In the genomic region with DNA sequence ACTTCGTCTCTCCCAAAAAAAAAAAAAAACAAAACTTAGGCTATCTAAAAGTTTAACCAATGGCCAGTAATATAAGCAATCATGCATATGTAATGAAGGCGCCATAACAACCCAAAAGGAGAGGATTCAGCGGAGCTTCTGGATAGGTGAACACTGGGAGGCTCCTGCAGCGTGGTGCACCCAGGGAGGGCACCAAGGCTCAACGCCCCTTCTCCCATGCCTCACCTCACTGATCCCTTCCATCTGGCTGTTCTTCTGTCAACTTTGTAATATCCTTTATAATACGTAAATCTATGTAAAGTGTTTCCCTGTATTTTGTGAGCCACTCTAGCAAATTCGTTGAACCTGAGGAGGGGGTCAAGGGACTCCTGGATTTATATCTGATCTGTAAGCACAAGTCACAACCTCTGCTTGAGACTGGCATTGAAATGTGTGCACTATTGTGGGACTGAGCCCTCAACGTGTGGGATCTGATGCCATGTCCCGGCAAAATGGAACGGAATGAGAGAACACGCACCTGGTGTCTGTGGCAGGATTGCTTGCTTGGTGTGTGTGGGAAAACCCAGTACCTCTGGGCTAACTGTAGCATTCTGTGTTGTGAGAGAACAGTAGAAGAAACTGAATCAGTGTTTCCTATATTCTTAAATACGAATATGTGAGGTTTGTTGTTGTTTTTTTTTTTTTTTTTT, we compare ENCODE assay signal across 7 cellular contexts. TPM values are rescaled to one million over a fixed set of nuclear protein-coding genes. Genes with fewer than 3 reads are reported as not detected.
DNase-seq lines count a peak whose midpoint lies in the region; ATAC-seq and TF ChIP-seq lines count a peak whose summit lies in the region.

No MANE protein-coding gene starts in this region.

- H3K4me3 ChIP-seq in GM23248 (peak overlapping the region; percentile 98), WI38 (ENCODE audit: low read depth, low read length) (peak overlapping the region; percentile 35), skin epidermis (peak overlapping the region in 6 of 7 experiments; percentile 54 to 87 (median 78))

- no peaks in the 10 kb centered on the region for H3K9me3 ChIP-seq in GM23248 (ENCODE audit: low read depth)

- no peaks in the 10 kb centered on the region for H3K9me2 ChIP-seq in GM23248 (ENCODE audit: insufficient read depth)

- TF ChIP-seq CTCF in WI38 (IDR thresholded peaks at IDR 0.05; ENCODE audit: low read depth, low read length) (no peak), glutamatergic neuron (IDR thresholded peaks at IDR 0.05; ENCODE audit: partially characterized antibody, unreplicated experiment) (no peak)

- H2AFZ ChIP-seq in GM23248, result peak overlapping the region; percentile 99

- H3K79me2 ChIP-seq in GM23248 (ENCODE audit: insufficient read depth), result no peaks in the 10 kb centered on the region; the same call in 1 of the 2 replicates

- peaks cover 6% of the 10 kb centered on the region for H3K27me3 Mint-ChIP-seq in glutamatergic neuron (ENCODE audit: unreplicated experiment)

- H3K4me1 ChIP-seq in GM23248 (ENCODE audit: insufficient read depth), result no peaks in the 10 kb centered on the region

- H3K4me3 Mint-ChIP-seq in glutamatergic neuron (ENCODE audit: unreplicated experiment), result peak overlapping the region; percentile 81

- no peak for DNase-seq in GM23248
- DNase-seq in glutamatergic neuron, result no peak
- no peak for DNase-seq in activated gamma-delta T cell (lab: John Stamatoyannopoulos, UW)
- DNase-seq in NCI-H2171 treated with DMSO at 0.1 percent for 48 hours (lab: John Stamatoyannopoulos, UW), result no peak

- H3K27ac ChIP-seq in GM23248 (no peak overlapping the region), skin epidermis (peak overlapping the region in 1 of 21 experiments; percentile 84)

- H3K4me1 Mint-ChIP-seq in glutamatergic neuron (ENCODE audit: low read depth, unreplicated experiment), result peaks cover 3% of the 10 kb centered on the region

- no peak overlapping the region for H3K27ac Mint-ChIP-seq in glutamatergic neuron (ENCODE audit: unreplicated experiment)

- in situ Hi-C loops in GM23248 (cut with MboI), result no loop called here

- no peaks in the 10 kb centered on the region; the same call in 1 of the 2 replicates for H3K36me3 ChIP-seq in GM23248 (ENCODE audit: low read depth)

- no peaks in the 10 kb centered on the region for H4K20me1 ChIP-seq in GM23248 (ENCODE audit: insufficient read depth)

- no peaks in the 10 kb centered on the region for H3F3A ChIP-seq in GM23248 (ENCODE audit: insufficient read depth)

- H3K9ac ChIP-seq in GM23248, result peak overlapping the region; percentile 34; the same call in 1 of the 2 replicates

- 55 to 64% methylated on average over 11 to 12 of the region's 12 CpGs for WGBS in GM23248 (ENCODE audit: low coverage in 1 of 2, low lambda C conversion rate in 2 of 2, missing lambda C conversion rate in 2 of 2), 2 experiments

- peaks cover 8% of the 10 kb centered on the region for H3K9me3 Mint-ChIP-seq in glutamatergic neuron (ENCODE audit: unreplicated experiment)

- H3K27me3 ChIP-seq in GM23248 (replicated peaks; ENCODE audit: insufficient read depth), result no peaks in the 10 kb centered on the region

- peak overlapping the region; percentile 74 for H3K4me2 ChIP-seq in GM23248 (ENCODE audit: unreplicated experiment)

- H3K36me3 Mint-ChIP-seq in glutamatergic neuron (ENCODE audit: unreplicated experiment), result peaks cover 9% of the 10 kb centered on the region

- ATAC-seq in GM21390 (IDR thresholded peaks at IDR 0.05; ENCODE audit: unreplicated experiment), result no peak

RNA-seq across cellular contexts. Expression of gene ZNF665, which starts 0.5 kb away (rescaled TPM):
- total RNA-seq in GM23248 (2014; rRNA removed; shearing (Covaris generic)), result 3.8 and 3.9 TPM in 2 replicates
- 2.4 and 2.8 TPM in 2 replicates for polyA plus RNA-seq in GM23248 (2016; fragmentation: Nextera tagmentation; extraction: Ambion mirVana)
- 1.1 TPM for total RNA-seq in glutamatergic neuron (ENCODE audit: unreplicated experiment)

RNA-seq across cellular contexts. Expression of gene ZNF347, which starts 34.8 kb away (rescaled TPM):
- 4.6 and 7.3 TPM in 2 replicates for total RNA-seq in GM23248 (2014; rRNA removed; shearing (Covaris generic))
- polyA plus RNA-seq in GM23248 (2016; fragmentation: Nextera tagmentation; extraction: Ambion mirVana), result 2.7 and 3.2 TPM in 2 replicates
- 11.1 TPM for total RNA-seq in glutamatergic neuron (ENCODE audit: unreplicated experiment)

Comparison
In these comparisons a context has a peak if more than half of its experiments do, and no peak if none do; other contexts are left out.
1. H3K4me3 ChIP-seq: peak in every context shown above with its lines; median percentile 98 in GM23248; 78 in skin epidermis; 35 in WI38.